In the genomic region with DNA sequence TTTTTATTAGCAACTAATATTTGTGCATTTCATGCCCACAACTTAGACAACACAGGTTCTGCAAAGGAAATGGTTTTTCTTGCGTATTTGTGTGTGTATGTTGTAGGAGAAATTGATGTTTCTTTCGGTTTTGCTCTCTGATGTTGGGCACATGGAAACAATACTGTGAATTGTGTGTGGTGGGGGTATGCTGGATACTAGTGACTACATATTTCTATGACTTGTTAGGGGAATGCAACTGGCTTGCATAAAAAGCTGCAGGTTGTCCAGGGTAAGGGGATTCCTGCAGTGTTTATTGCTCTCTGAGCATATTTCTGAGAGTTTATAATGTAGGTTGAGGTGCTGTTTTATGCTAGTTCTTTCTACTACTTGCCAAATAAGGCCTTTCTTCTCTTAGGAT, we compare ENCODE assay signal across 1 cellular context.
TF ChIP-seq lines count a peak whose summit lies in the region.

No MANE protein-coding gene starts in this region.

TF ChIP-seq in GM12878, 131 proteins besides CTCF, POLR2A, EP300 and RAD21:
- TF ChIP-seq, protein P1, sequence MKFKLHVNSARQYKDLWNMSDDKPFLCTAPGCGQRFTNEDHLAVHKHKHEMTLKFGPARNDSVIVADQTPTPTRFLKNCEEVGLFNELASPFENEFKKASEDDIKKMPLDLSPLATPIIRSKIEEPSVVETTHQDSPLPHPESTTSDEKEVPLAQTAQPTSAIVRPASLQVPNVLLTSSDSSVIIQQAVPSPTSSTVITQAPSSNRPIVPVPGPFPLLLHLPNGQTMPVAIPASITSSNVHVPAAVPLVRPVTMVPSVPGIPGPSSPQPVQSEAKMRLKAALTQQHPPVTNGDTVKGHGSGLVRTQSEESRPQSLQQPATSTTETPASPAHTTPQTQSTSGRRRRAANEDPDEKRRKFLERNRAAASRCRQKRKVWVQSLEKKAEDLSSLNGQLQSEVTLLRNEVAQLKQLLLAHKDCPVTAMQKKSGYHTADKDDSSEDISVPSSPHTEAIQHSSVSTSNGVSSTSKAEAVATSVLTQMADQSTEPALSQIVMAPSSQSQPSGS (IDR thresholded peaks at IDR 0.05; ENCODE audit: low read length), result 0 out of 2 replicates have a peak, but pooled peaks have one; percentile 5
- no peak for TF ChIP-seq FOXK2 (IDR thresholded peaks at IDR 0.05)
